In the genomic region with DNA sequence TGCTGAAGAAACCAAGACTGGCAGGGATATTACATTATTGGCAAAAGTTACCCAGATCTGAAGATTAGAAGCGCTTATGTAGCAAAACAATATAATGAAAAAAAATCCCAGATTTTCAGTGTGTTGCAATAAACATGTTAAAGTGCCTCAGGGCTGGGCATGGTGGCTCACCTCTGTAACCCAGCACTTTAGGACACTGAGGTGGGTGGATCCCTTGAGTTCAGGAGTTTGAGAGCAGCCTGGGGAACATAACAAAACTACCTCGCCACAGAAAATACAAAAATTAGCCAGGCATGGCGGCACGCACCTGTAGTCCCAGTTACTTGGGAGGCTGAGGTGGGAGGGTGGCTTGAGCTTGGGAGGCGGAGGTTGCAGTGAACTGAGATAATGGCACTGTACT, we compare ENCODE assay signal across 20 cellular contexts. TPM values are rescaled to one million over a fixed set of nuclear protein-coding genes. Genes with fewer than 3 reads are reported as not detected.
DNase-seq lines count a peak whose midpoint lies in the region; ATAC-seq, FAIRE-seq and TF ChIP-seq lines count a peak whose summit lies in the region.
"Had no signal": no experiment of that assay in that cellular context is flagged by ENCODE, and none has a peak within 500 bp of the region (broad histone marks: within the 10 kb centered on the region; RNA-seq: fewer than 3 reads in every experiment).

No MANE protein-coding gene starts in this region.

- no peak overlapping the region for H3K27ac ChIP-seq in breast epithelium
- no peak overlapping the region for H3K27ac ChIP-seq in effector memory CD4-positive, alpha-beta T cell (ENCODE audit: insufficient read depth, low read length, poor library complexity, severe bottlenecking)
- H3K27ac ChIP-seq: SJSA1, skin epidermis, vagina had no signal

- no peak for ATAC-seq in natural killer cell treated with Interleukin-12 subunit alpha and Interleukin-12 subunit beta and Interleukin-15 and Interleukin-18, amount 100 ng/mL, for 72 hours
- ATAC-seq: heart left ventricle, PC-3 had no signal

- no peak for FAIRE-seq in bronchial epithelial cell (lab: Jason Lieb, UNC)

- H3K27ac Mint-ChIP-seq in MCF 10A (ENCODE audit: low read depth, unreplicated experiment): no peak overlapping the region
- peak overlapping the region in 1 of 2 donors; percentile 13 for H3K27ac Mint-ChIP-seq in natural killer cell treated with Interleukin-12 subunit alpha and Interleukin-12 subunit beta and Interleukin-15 and Interleukin-18, amount 100 ng/mL, for 72 hours
- H3K27ac Mint-ChIP-seq: progenitor cell of endocrine pancreas had no signal

- peaks cover 32% of the 10 kb centered on the region for H3K4me1 Mint-ChIP-seq in MCF 10A (ENCODE audit: insufficient read depth, unreplicated experiment)
- peaks cover 34 to 48% of the 10 kb centered on the region in 2 donors for H3K4me1 Mint-ChIP-seq in natural killer cell treated with Interleukin-12 subunit alpha and Interleukin-12 subunit beta and Interleukin-15 and Interleukin-18, amount 100 ng/mL, for 72 hours (ENCODE audit: low read depth in 2 of 2)

- TF ChIP-seq POLR2A in breast epithelium (IDR thresholded peaks at IDR 0.05): no peak

- H3K9me2 ChIP-seq in Loucy (replicated peaks; ENCODE audit: low read depth, low read length): no peaks in the 10 kb centered on the region

- peaks cover 95% of the 10 kb centered on the region for H3K36me3 Mint-ChIP-seq in MCF 10A (ENCODE audit: insufficient read depth, unreplicated experiment)
- H3K36me3 Mint-ChIP-seq in natural killer cell treated with Interleukin-12 subunit alpha and Interleukin-12 subunit beta and Interleukin-15 and Interleukin-18, amount 100 ng/mL, for 72 hours: peaks cover 27% of the 10 kb centered on the region

- no peaks in the 10 kb centered on the region for H3K9me3 ChIP-seq in breast epithelium
- H3K9me3 ChIP-seq in Loucy (ENCODE audit: insufficient read depth, low read depth, low read length): no peaks in the 10 kb centered on the region
- no peaks in the 10 kb centered on the region for H3K9me3 ChIP-seq in effector memory CD4-positive, alpha-beta T cell (ENCODE audit: control insufficient read depth, low read length)
- H3K9me3 ChIP-seq: heart left ventricle, SJSA1, vagina had no signal

- no peaks in the 10 kb centered on the region for H3K9me3 Mint-ChIP-seq in MCF 10A (ENCODE audit: unreplicated experiment)
- no peaks in the 10 kb centered on the region for H3K9me3 Mint-ChIP-seq in natural killer cell treated with Interleukin-12 subunit alpha and Interleukin-12 subunit beta and Interleukin-15 and Interleukin-18, amount 100 ng/mL, for 72 hours
- H3K9me3 Mint-ChIP-seq: naive B cell had no signal

- H4K20me1 ChIP-seq in Loucy (ENCODE audit: insufficient read depth, low read length, poor library complexity, severe bottlenecking): peaks cover 97% of the 10 kb centered on the region

- H3K4me1 ChIP-seq in breast epithelium (peaks cover 0 to 26% of the 10 kb centered on the region in 2 donors), Loucy (ENCODE audit: insufficient read depth, low read length, poor library complexity, severe bottlenecking) (peaks cover 54% of the 10 kb centered on the region)
- H3K4me1 ChIP-seq in effector memory CD4-positive, alpha-beta T cell (ENCODE audit: control insufficient read depth, insufficient read depth, low read length, poor library complexity, severe bottlenecking): peaks cover 36% of the 10 kb centered on the region

- POLR2A ChIA-PET in MCF 10A (lab: Yijun Ruan, JAX): interaction anchor here (0.6 to 2.0 kb wide), 3 partner anchors 9 to 135 kb away, joined by 3 to 6 read pairs (median 4); partner anchors contain the start of gene C17orf75

- BruUV-seq in MCF 10A (replicated peaks; lab: Mats Ljungman, UMichigan): no TSS peak

- peak overlapping the region; percentile 75 for H3K4me2 ChIP-seq in Loucy (ENCODE audit: low read depth, low read length, poor library complexity, severe bottlenecking)

- peak overlapping the region; percentile 28 for H3K4me3 Mint-ChIP-seq in MCF 10A (ENCODE audit: unreplicated experiment)
- peak overlapping the region; percentile 55 for H3K4me3 Mint-ChIP-seq in natural killer cell treated with Interleukin-12 subunit alpha and Interleukin-12 subunit beta and Interleukin-15 and Interleukin-18, amount 100 ng/mL, for 72 hours

- H3K4me3 ChIP-seq in breast epithelium (no peak overlapping the region), Loucy (ENCODE audit: low read length, poor library complexity, severe bottlenecking) (peak overlapping the region; percentile 93), bronchial epithelial cell (ENCODE audit: low read depth, low read length) (no peak overlapping the region)
- H3K4me3 ChIP-seq in effector memory CD4-positive, alpha-beta T cell (ENCODE audit: insufficient read depth, low read depth, low read length, poor library complexity, severe bottlenecking): no peak overlapping the region
- H3K4me3 ChIP-seq: SJSA1, skin epidermis, vagina had no signal

- peak; percentile 85 for DNase-seq in MCF 10A (ENCODE audit: unreplicated experiment)
- no peak for DNase-seq in breast epithelium (ENCODE audit: low spot score in 2 of 2)
- DNase-seq in bronchial epithelial cell (ENCODE audit: low read depth): peak; percentile 33
- no peak for DNase-seq in natural killer cell treated with Interleukin-12 subunit alpha and Interleukin-12 subunit beta and Interleukin-15 and Interleukin-18, amount 100 ng/mL, for 72 hours (ENCODE audit: low spot score)
- no peak for DNase-seq in SW 1271 (lab: John Stamatoyannopoulos, UW)
- no peak for DNase-seq in DMS153 (lab: John Stamatoyannopoulos, UW)
- DNase-seq in effector memory CD4-positive, alpha-beta T cell: no peak
- DNase-seq: Calu3; caudate nucleus; heart left ventricle; naive B cell; NCI-H146; NCI-H748 treated with DMSO at 0.1 percent for 48 hours; PC-3; stimulated activated CD4-positive, alpha-beta T cell treated with anti-CD3 and anti-CD28 coated beads, Interleukin-2, amount 100 ng/mL, for 48 hours had no signal

- H2AFZ ChIP-seq in Loucy (ENCODE audit: low read length): no peak overlapping the region

- CTCF ChIA-PET in MCF 10A (lab: Yijun Ruan, JAX): interaction anchor here (1.0 kb wide), 1 partner anchor 88 kb away, joined by 3 read pairs; the partner anchor contains the start of gene PSMD11

- no peaks in the 10 kb centered on the region for H3F3A ChIP-seq in Loucy (ENCODE audit: low read depth)

- no peak for TF ChIP-seq CTCF in MCF 10A (IDR thresholded peaks at IDR 0.05; ENCODE audit: unreplicated experiment)
- TF ChIP-seq CTCF in breast epithelium (IDR thresholded peaks at IDR 0.05): no peak
- TF ChIP-seq CTCF in Loucy (conservative IDR thresholded peaks at IDR 0.05; ENCODE audit: low read length): no peak
- no peak for TF ChIP-seq CTCF in bronchial epithelial cell (IDR thresholded peaks at IDR 0.05; ENCODE audit: insufficient read depth, low read length, severe bottlenecking)

- peaks cover 9% of the 10 kb centered on the region for H3K36me3 ChIP-seq in breast epithelium
- H3K36me3 ChIP-seq in Loucy (ENCODE audit: insufficient read depth, low read length): peaks cover 74% of the 10 kb centered on the region
- peaks cover 14% of the 10 kb centered on the region for H3K36me3 ChIP-seq in bronchial epithelial cell (ENCODE audit: control insufficient read depth, insufficient read depth, low read length)
- H3K36me3 ChIP-seq in effector memory CD4-positive, alpha-beta T cell (ENCODE audit: control insufficient read depth, insufficient read depth, low read length): peaks cover 65% of the 10 kb centered on the region

- H3K27me3 ChIP-seq in breast epithelium (no peaks in the 10 kb centered on the region), Loucy (ENCODE audit: insufficient read depth, low read length, poor library complexity, severe bottlenecking) (no peaks in the 10 kb centered on the region), bronchial epithelial cell (ENCODE audit: control insufficient read depth, insufficient read depth, low read length) (no peaks in the 10 kb centered on the region)
- no peaks in the 10 kb centered on the region for H3K27me3 ChIP-seq in effector memory CD4-positive, alpha-beta T cell (replicated peaks; ENCODE audit: control insufficient read depth, insufficient read depth, low read length, poor library complexity, severe bottlenecking)
- H3K27me3 ChIP-seq: heart left ventricle, SJSA1, vagina had no signal

- no peaks in the 10 kb centered on the region for H3K27me3 Mint-ChIP-seq in MCF 10A (ENCODE audit: insufficient read depth, unreplicated experiment)
- H3K27me3 Mint-ChIP-seq in natural killer cell treated with Interleukin-12 subunit alpha and Interleukin-12 subunit beta and Interleukin-15 and Interleukin-18, amount 100 ng/mL, for 72 hours: no peaks in the 10 kb centered on the region
- H3K27me3 Mint-ChIP-seq: naive B cell, progenitor cell of endocrine pancreas had no signal

- peaks cover 99% of the 10 kb centered on the region for H3K79me2 ChIP-seq in Loucy (ENCODE audit: insufficient read depth, low read length)

- no peak overlapping the region for H3K9ac ChIP-seq in Loucy (ENCODE audit: low read depth, low read length, poor library complexity, severe bottlenecking)

- intact Hi-C loops in MCF 10A (cut with micrococcal nuclease) (loop anchor here (10.0 kb wide), 1 partner anchor 88 kb away; the partner anchor contains the start of gene PSMD11), breast epithelium (cut with DNase I; ENCODE audit: low total_unique reads) (no loop called here)

RNA-seq across cellular contexts. Expression of gene ZNF207, which starts 6.8 kb away (rescaled TPM):
- total RNA-seq in MCF 10A (2022) (167 and 179 TPM in 2 replicates), breast epithelium (100 to 1,000 TPM; 145 to 238 (median 172) TPM), bronchial epithelial cell (58.7 and 64.1 TPM in 2 replicates)
- 100 to 1,000 TPM; 311 to 319 TPM for total RNA-seq in natural killer cell treated with Interleukin-12 subunit alpha and Interleukin-12 subunit beta and Interleukin-15 and Interleukin-18, amount 100 ng/mL, for 72 hours

RNA-seq across cellular contexts. Expression of gene C17orf75, which starts 14.8 kb away (rescaled TPM):
- total RNA-seq in MCF 10A (2022): 11.5 and 18.1 TPM in 2 replicates
- total RNA-seq in breast epithelium: 10 to 100 TPM; 11.5 to 16.5 (median 14.7) TPM
- 16.8 and 28.0 TPM in 2 replicates for total RNA-seq in bronchial epithelial cell
- total RNA-seq in natural killer cell treated with Interleukin-12 subunit alpha and Interleukin-12 subunit beta and Interleukin-15 and Interleukin-18, amount 100 ng/mL, for 72 hours: 10 to 100 TPM; 23.2 to 24.5 TPM

Comparison
In these comparisons a context has a peak if more than half of its experiments do, and no peak if none do; other contexts are left out.
1. DNase-seq: peak in MCF 10A (single experiment) and bronchial epithelial cell (single experiment); none in breast epithelium (0 of 2), natural killer cell treated with Interleukin-12 subunit alpha and Interleukin-12 subunit beta and Interleukin-15 and Interleukin-18, amount 100 ng/mL, for 72 hours (single experiment), SW 1271 (0 of 2), DMS153 (single experiment) and effector memory CD4-positive, alpha-beta T cell (0 of 3).